Comparison of ENCODE assay signal across 22 cellular contexts in the genomic region with DNA sequence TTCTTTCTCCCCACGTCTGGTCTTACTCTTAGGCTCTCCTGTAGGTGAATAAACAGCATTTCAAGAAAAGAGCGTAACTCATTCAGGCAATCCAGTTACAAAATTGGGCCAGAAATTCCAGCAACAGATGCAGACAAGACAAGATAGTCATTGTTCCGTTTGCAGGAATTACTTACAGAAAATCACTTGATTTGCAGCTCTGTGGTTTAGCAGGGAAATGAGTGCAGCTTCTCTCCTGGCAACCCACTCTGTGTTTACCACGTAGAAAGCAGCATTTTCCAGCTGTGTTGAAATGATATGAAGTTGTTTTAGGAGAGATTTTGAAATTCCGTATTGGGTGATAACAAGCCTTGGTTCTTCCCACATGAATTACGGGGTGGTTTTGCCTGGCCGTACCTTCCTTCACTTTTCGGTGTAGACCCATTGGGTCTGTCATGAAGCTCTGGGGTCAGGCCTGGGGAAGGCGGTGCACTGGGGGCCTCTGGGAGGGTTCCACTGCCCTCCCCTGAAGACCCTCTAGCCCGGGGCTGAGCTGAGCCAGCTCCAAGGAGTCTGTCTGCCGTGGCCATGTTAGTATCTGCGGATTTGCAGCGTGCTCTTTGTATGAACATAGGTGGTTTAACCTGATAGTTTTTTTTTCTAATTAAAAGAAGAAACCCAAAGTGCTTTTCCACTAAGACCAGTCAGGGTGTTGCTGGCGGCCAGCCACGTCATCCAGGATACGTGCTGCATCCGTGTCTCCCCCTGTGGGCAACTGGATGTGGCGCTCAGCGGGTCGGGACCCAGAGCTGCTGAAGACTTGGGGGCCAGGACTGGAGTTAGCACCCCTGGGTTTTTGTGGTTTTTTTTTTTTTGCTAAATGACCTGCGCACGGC. TPM values are rescaled to one million over a fixed set of nuclear protein-coding genes. Genes with fewer than 3 reads are reported as not detected.
DNase-seq lines count a peak whose midpoint lies in the region; ATAC-seq and TF ChIP-seq lines count a peak whose summit lies in the region.
"Had no signal": no experiment of that assay in that cellular context is flagged by ENCODE, and none has a peak within 500 bp of the region (broad histone marks: within the 10 kb centered on the region; RNA-seq: fewer than 3 reads in every experiment).

No MANE protein-coding gene starts in this region.

- intact Hi-C loops in left cardiac atrium (cut with DNase I) = no loop called here
- intact Hi-C loops in activated CD4-positive, alpha-beta T cell treated with anti-CD3 and anti-CD28 coated beads for 36 hours (cut with DNase I, micrococcal nuclease) = no loop called here

- no peaks in the 10 kb centered on the region for H3K9me3 Mint-ChIP-seq in activated CD4-positive, alpha-beta T cell treated with anti-CD3 and anti-CD28 coated beads for 36 hours (ENCODE audit: low read depth)
- H3K9me3 Mint-ChIP-seq: activated T-helper 17 cell treated with anti-CD3 and anti-CD28 coated beads, Interleukin-2, amount 50 U/mL, for 72 hours had no signal

- TF ChIP-seq CTCF in cardiac fibroblast (IDR thresholded peaks at IDR 0.05; ENCODE audit: low read depth, low read length) = no peak

- CTCF ChIA-PET in activated CD4-positive, alpha-beta T cell treated with anti-CD3 and anti-CD28 coated beads for 36 hours (lab: Charles Lee) = interaction anchor here (0.6 kb wide), 1 partner anchor 224 kb away, joined by 3 read pairs; no protein-coding TSS in a partner anchor

- H3K4me3 Mint-ChIP-seq in activated CD4-positive, alpha-beta T cell treated with anti-CD3 and anti-CD28 coated beads for 36 hours = no peak overlapping the region
- H3K4me3 Mint-ChIP-seq: activated T-helper 17 cell treated with anti-CD3 and anti-CD28 coated beads, Interleukin-2, amount 50 U/mL, for 72 hours; B cell had no signal

- POLR2A ChIA-PET in activated CD4-positive, alpha-beta T cell treated with anti-CD3 and anti-CD28 coated beads for 36 hours (lab: Charles Lee) = no interaction called here

- H3K27ac Mint-ChIP-seq in activated CD4-positive, alpha-beta T cell treated with anti-CD3 and anti-CD28 coated beads for 36 hours = no peak overlapping the region
- H3K27ac Mint-ChIP-seq: activated T-helper 17 cell treated with anti-CD3 and anti-CD28 coated beads, Interleukin-2, amount 50 U/mL, for 72 hours; B cell had no signal

- H3K4me1 Mint-ChIP-seq in activated CD4-positive, alpha-beta T cell treated with anti-CD3 and anti-CD28 coated beads for 36 hours = no peaks in the 10 kb centered on the region
- H3K4me1 Mint-ChIP-seq: activated T-helper 17 cell treated with anti-CD3 and anti-CD28 coated beads, Interleukin-2, amount 50 U/mL, for 72 hours had no signal

- H3K4me3 ChIP-seq in cardiac fibroblast (replicated peaks in 1 of 2; ENCODE audit: low read depth in 2 of 2, low read length in 2 of 2) (no peak overlapping the region), skeletal muscle cell (ENCODE audit: low read depth, low read length) (no peak overlapping the region)
- H3K4me3 ChIP-seq: coronary artery, right lobe of liver had no signal

- ATAC-seq in left cardiac atrium = peak; percentile 44 to 49
- no peak for ATAC-seq in activated CD4-positive, alpha-beta T cell treated with anti-CD3 and anti-CD28 coated beads for 36 hours
- ATAC-seq: activated T-helper 17 cell treated with anti-CD3 and anti-CD28 coated beads, Interleukin-2, amount 50 U/mL, for 72 hours; esophagus mucosa; right lobe of liver had no signal

- H3K27me3 Mint-ChIP-seq in activated CD4-positive, alpha-beta T cell treated with anti-CD3 and anti-CD28 coated beads for 36 hours = no peaks in the 10 kb centered on the region
- H3K27me3 Mint-ChIP-seq: activated T-helper 17 cell treated with anti-CD3 and anti-CD28 coated beads, Interleukin-2, amount 50 U/mL, for 72 hours; B cell had no signal

- DNase-seq in GM04503 (ENCODE audit: low read depth) = peak; percentile 11
- peak; percentile 9 to 78 for DNase-seq in cardiac fibroblast (ENCODE audit: low read depth in 2 of 2)
- no peak for DNase-seq in left cardiac atrium
- DNase-seq in skeletal muscle cell (ENCODE audit: low read depth) = peak; percentile 19
- no peak for DNase-seq in activated effector memory CD4-positive, alpha-beta T cell treated with anti-CD3 and anti-CD28 coated beads, Interleukin-2, amount 50 U/mL, for 16 hours
- no peak for DNase-seq in occipital lobe (lab: John Stamatoyannopoulos, UW)
- no peak for DNase-seq in activated CD4-positive, alpha-beta T cell treated with anti-CD3 and anti-CD28 coated beads for 36 hours
- no peak for DNase-seq in activated T-cell treated with anti-CD3 and anti-CD28 coated beads for 4 hours
- DNase-seq: activated CD4-positive, CD25-positive, alpha-beta regulatory T cell; activated CD8-positive, alpha-beta memory T cell treated with anti-CD3 and anti-CD28 coated beads for 24 hours; NCI-H1694; NCI-H446; right lobe of liver; stimulated activated CD4-positive, alpha-beta T cell treated with anti-CD3 and anti-CD28 coated beads, Interleukin-4, amount 100 ng/mL, for 1 hour; T-helper 2 cell had no signal

- H3K36me3 Mint-ChIP-seq in activated CD4-positive, alpha-beta T cell treated with anti-CD3 and anti-CD28 coated beads for 36 hours (ENCODE audit: low read depth) = peaks cover 75% of the 10 kb centered on the region

RNA-seq across cellular contexts. Expression of a gene that starts 58.9 kb away (rescaled TPM):
- total RNA-seq in left cardiac atrium (under 1 TPM in 1 of 2 donors, not detected in 1; 0.15 TPM), occipital lobe (0.31 TPM)
- total RNA-seq in activated CD4-positive, alpha-beta T cell treated with anti-CD3 and anti-CD28 coated beads for 36 hours = not detected
- total RNA-seq: activated T-helper 17 cell treated with anti-CD3 and anti-CD28 coated beads, Interleukin-2, amount 50 U/mL, for 72 hours; B cell; kidney epithelial cell; MCF 10A; mucosa of gallbladder; right lobe of liver had no signal

RNA-seq across cellular contexts. Expression of a gene that starts 59.2 kb away (rescaled TPM):
- 10 to 100 TPM in 1 of 2 donors, 1 to 10 TPM in 1; 9.7 to 11.7 TPM for total RNA-seq in left cardiac atrium
- total RNA-seq in occipital lobe = 14.5 TPM
- 10 to 100 TPM; 36.7 to 45.5 TPM for total RNA-seq in activated CD4-positive, alpha-beta T cell treated with anti-CD3 and anti-CD28 coated beads for 36 hours

Comparison
In these comparisons a context has a peak if more than half of its experiments do, and no peak if none do; other contexts are left out.
1. DNase-seq: peak in GM04503 (single experiment), cardiac fibroblast (2 of 2) and skeletal muscle cell (single experiment); none in left cardiac atrium (single experiment), activated effector memory CD4-positive, alpha-beta T cell treated with anti-CD3 and anti-CD28 coated beads, Interleukin-2, amount 50 U/mL, for 16 hours (single experiment), occipital lobe (single experiment), activated CD4-positive, alpha-beta T cell treated with anti-CD3 and anti-CD28 coated beads for 36 hours (single experiment) and activated T-cell treated with anti-CD3 and anti-CD28 coated beads for 4 hours (single experiment).